Comparison of ENCODE assay signal across 8 cellular contexts in genomic region chr9:109101810-109102209, GRCh38. TPM values are rescaled to one million over a fixed set of nuclear protein-coding genes. Genes with fewer than 3 reads are reported as not detected.
DNase-seq lines count a peak whose midpoint lies in the region; ATAC-seq and TF ChIP-seq lines count a peak whose summit lies in the region.

No MANE protein-coding gene starts in this region.

- intact Hi-C loops in heart left ventricle (cut with DNase I) (no loop called here), Right ventricle myocardium superior (cut with DNase I) (no loop called here), testis (cut with DNase I; ENCODE audit: low total_unique reads) (no loop called here)

- 29 to 44% (median 33%) methylated on average over 3 of the region's 3 CpGs for WGBS in heart left ventricle, 4 donors
- 47 to 53% methylated on average over 3 of the region's 3 CpGs for WGBS in testis, 2 donors

- peak overlapping the region; percentile 11 to 88 (median 78) for H3K27ac ChIP-seq in heart left ventricle
- peak overlapping the region; percentile 72 for H3K27ac ChIP-seq in subcutaneous abdominal adipose tissue (ENCODE audit: low read depth, low read length)
- peak overlapping the region in 1 of 2 donors; percentile 9 for H3K27ac ChIP-seq in testis

- H3K27me3 ChIP-seq in heart left ventricle (no peaks in the 10 kb centered on the region), subcutaneous abdominal adipose tissue (ENCODE audit: control insufficient read depth in 5 of 5, insufficient read depth in 4 of 5, low read length in 5 of 5) (no peaks in the 10 kb centered on the region), testis (no peaks in the 10 kb centered on the region)

- no peak overlapping the region for H3K9ac ChIP-seq in subcutaneous abdominal adipose tissue (ENCODE audit: low read length in 5 of 5)

- no peak for TF ChIP-seq POLR2A in heart left ventricle (IDR thresholded peaks at IDR 0.05)
- no peak for TF ChIP-seq POLR2A in testis (IDR thresholded peaks at IDR 0.05)

- ATAC-seq in heart left ventricle = peak in 1 of 4 donors; percentile 32
- ATAC-seq in Right ventricle myocardium superior (ENCODE audit: poor library complexity) = no peak
- peak; percentile 72 for ATAC-seq in HG03097 (IDR thresholded peaks at IDR 0.05; ENCODE audit: low FRiP score, unreplicated experiment)
- peak; percentile 48 for ATAC-seq in SK-N-SH treated with all-trans-retinoic acid at 6 μM for 48 hours

- H3K9me3 ChIP-seq in heart left ventricle (peaks cover 0 to 4% (median 0%) of the 10 kb centered on the region in 12 donors), subcutaneous abdominal adipose tissue (ENCODE audit: control insufficient read depth in 5 of 5, low read length in 5 of 5) (no peaks in the 10 kb centered on the region), testis (no peaks in the 10 kb centered on the region)

- peaks cover 13 to 61% (median 57%) of the 10 kb centered on the region in 12 donors for H3K4me1 ChIP-seq in heart left ventricle
- H3K4me1 ChIP-seq in subcutaneous abdominal adipose tissue (ENCODE audit: control insufficient read depth in 5 of 5, insufficient read depth in 5 of 5, low read length in 5 of 5) = peaks cover 6 to 42% (median 26%) of the 10 kb centered on the region in 5 donors
- H3K4me1 ChIP-seq in testis = peaks cover 48% of the 10 kb centered on the region

- H3K36me3 ChIP-seq in heart left ventricle (peaks cover 0 to 30% (median 15%) of the 10 kb centered on the region in 9 donors), subcutaneous abdominal adipose tissue (ENCODE audit: control insufficient read depth in 5 of 5, insufficient read depth in 5 of 5, low read length in 5 of 5) (peaks cover 0 to 9% (median 8%) of the 10 kb centered on the region in 5 donors), testis (ENCODE audit: low read depth, missing control alignments) (no peaks in the 10 kb centered on the region)

- H3K4me3 ChIP-seq in heart left ventricle = peak overlapping the region in 1 of 12 donors; percentile 10
- H3K4me3 ChIP-seq in fibroblast of villous mesenchyme (ENCODE audit: low read depth, low read length) = no peak overlapping the region
- no peak overlapping the region for H3K4me3 ChIP-seq in subcutaneous abdominal adipose tissue (ENCODE audit: low read depth in 1 of 5, low read length in 5 of 5)
- H3K4me3 ChIP-seq in testis = no peak overlapping the region

- no peak for DNase-seq in heart left ventricle
- no peak for DNase-seq in Right ventricle myocardium superior
- DNase-seq in fibroblast of villous mesenchyme (ENCODE audit: low read depth) = peak; percentile 74
- DNase-seq in testis = no peak
- DNase-seq in cerebellar cortex (ENCODE audit: low spot score) = no peak

- TF ChIP-seq CTCF in heart left ventricle (IDR thresholded peaks at IDR 0.05) (no peak), fibroblast of villous mesenchyme (IDR thresholded peaks at IDR 0.05; ENCODE audit: insufficient read depth, low read depth, low read length) (no peak), testis (IDR thresholded peaks at IDR 0.05) (no peak)

TF ChIP-seq in SK-N-SH treated with all-trans-retinoic acid at 6 μM for 48 hours, 23 proteins besides CTCF, POLR2A, EP300 and RAD21:
- TF ChIP-seq CREB5 (CRISPR knock-in tag; IDR thresholded peaks at IDR 0.05; ENCODE audit: low read depth) = no peak
- peak; percentile 69 for TF ChIP-seq ISL1 (CRISPR knock-in tag; IDR thresholded peaks at IDR 0.05)
TF ChIP-seq in SK-N-SH treated with all-trans-retinoic acid at 6 μM for 48 hours: peak in this region for 1.

RNA-seq across cellular contexts. Expression of gene TMEM245, which starts 17.9 kb away (rescaled TPM):
- total RNA-seq in heart left ventricle (100 to 1,000 TPM in 5 of 9 donors, 10 to 100 TPM in 4; 84.4 to 174 (median 103) TPM), Right ventricle myocardium superior (102 TPM), fibroblast of villous mesenchyme (54.4 and 86.8 TPM in 2 replicates), testis (10 to 100 TPM; 63.6 to 67.6 TPM)
- polyA plus RNA-seq in heart left ventricle (10 to 100 TPM; 16.7 to 79.7 TPM), testis (ENCODE audit: insufficient read depth, low read depth, low replicate concordance) (44.9 TPM)
